Comparison of ENCODE assay signal across 2 cellular contexts in the genomic region with DNA sequence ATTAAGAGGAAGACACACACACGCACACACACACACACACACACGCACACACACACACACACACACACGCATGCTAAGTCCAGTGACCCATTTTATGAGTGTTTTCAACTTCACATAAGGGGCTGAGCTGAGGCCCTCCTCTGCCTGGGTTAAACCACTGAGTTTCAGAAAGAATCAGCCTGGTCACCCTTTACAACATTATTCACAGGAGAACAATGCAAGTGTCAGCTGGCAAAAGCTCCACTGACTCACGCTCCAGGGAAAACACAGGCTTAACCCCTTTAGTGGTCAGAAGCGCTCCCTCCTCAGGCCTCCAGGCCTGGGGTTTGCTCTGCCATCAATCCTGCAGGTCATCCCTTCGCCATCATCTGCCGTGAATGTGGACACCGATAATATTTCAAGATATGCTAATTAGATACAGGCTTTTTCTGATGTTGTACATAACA.
TF ChIP-seq lines count a peak whose summit lies in the region.

No MANE protein-coding gene starts in this region.

TF ChIP-seq in GM23338, 12 proteins besides CTCF, POLR2A, EP300 and RAD21:
- TF ChIP-seq EZH2 (IDR thresholded peaks at IDR 0.05; ENCODE audit: low read depth, unreplicated experiment) = no peak
- no peak for TF ChIP-seq POLR2AphosphoS5 (IDR thresholded peaks at IDR 0.05; ENCODE audit: low read depth)
- TF ChIP-seq ZNF114 (CRISPR knock-in tag; IDR thresholded peaks at IDR 0.05) = no peak
- no peak for TF ChIP-seq REST (IDR thresholded peaks at IDR 0.05; ENCODE audit: unreplicated experiment)
- TF ChIP-seq ZNF331 (CRISPR knock-in tag; IDR thresholded peaks at IDR 0.05; ENCODE audit: low read depth) = no peak
- TF ChIP-seq EZH2phosphoT487 (IDR thresholded peaks at IDR 0.05; ENCODE audit: unreplicated experiment) = no peak
- no peak for TF ChIP-seq JUNB (IDR thresholded peaks at IDR 0.05; ENCODE audit: unreplicated experiment)
- TF ChIP-seq NANOG (IDR thresholded peaks at IDR 0.05; ENCODE audit: borderline replicate concordance) = no peak
- no peak for TF ChIP-seq ETS1 (IDR thresholded peaks at IDR 0.05)
- TF ChIP-seq CREB1 (CRISPR knock-in tag; IDR thresholded peaks at IDR 0.05; ENCODE audit: low read depth) = no peak

TF ChIP-seq in GM12878, 131 proteins besides CTCF, POLR2A, EP300 and RAD21:
- no peak for TF ChIP-seq NKRF (conservative IDR thresholded peaks at IDR 0.05)
- TF ChIP-seq BMI1 (IDR thresholded peaks at IDR 0.05; ENCODE audit: borderline replicate concordance) = 0 out of 2 replicates have a peak, but pooled peaks have one; percentile 32
- TF ChIP-seq NR2F1 (conservative IDR thresholded peaks at IDR 0.05) = peak; percentile 72; the same call in 1 of the 2 replicates
- TF ChIP-seq, protein P1, sequence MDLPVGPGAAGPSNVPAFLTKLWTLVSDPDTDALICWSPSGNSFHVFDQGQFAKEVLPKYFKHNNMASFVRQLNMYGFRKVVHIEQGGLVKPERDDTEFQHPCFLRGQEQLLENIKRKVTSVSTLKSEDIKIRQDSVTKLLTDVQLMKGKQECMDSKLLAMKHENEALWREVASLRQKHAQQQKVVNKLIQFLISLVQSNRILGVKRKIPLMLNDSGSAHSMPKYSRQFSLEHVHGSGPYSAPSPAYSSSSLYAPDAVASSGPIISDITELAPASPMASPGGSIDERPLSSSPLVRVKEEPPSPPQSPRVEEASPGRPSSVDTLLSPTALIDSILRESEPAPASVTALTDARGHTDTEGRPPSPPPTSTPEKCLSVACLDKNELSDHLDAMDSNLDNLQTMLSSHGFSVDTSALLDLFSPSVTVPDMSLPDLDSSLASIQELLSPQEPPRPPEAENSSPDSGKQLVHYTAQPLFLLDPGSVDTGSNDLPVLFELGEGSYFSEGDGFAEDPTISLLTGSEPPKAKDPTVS (IDR thresholded peaks at IDR 0.05; ENCODE audit: low read depth, low read length) = no peak
- TF ChIP-seq BHLHE40 (IDR thresholded peaks at IDR 0.05; ENCODE audit: borderline replicate concordance in 1 of 2, low read depth in 2 of 2, low read length in 1 of 2) = peak; percentile 18 to 59; a peak in 2 of 4 replicates
- TF ChIP-seq MTA2 (IDR thresholded peaks at IDR 0.05; ENCODE audit: low read depth) = peak; percentile 75
- peak; percentile 20; the same call in 1 of the 2 replicates for TF ChIP-seq ATF7 (IDR thresholded peaks at IDR 0.05; ENCODE audit: low read depth)
- peak; percentile 59 to 63; a peak in 3 of 4 replicates for TF ChIP-seq IKZF2 (IDR thresholded peaks at IDR 0.05)
- peak; percentile 19; the same call in 1 of the 2 replicates for TF ChIP-seq BCL11A (IDR thresholded peaks at IDR 0.05; ENCODE audit: low read depth, low read length)
- 0 out of 2 replicates have a peak, but pooled peaks have one; percentile 59 for TF ChIP-seq NBN (IDR thresholded peaks at IDR 0.05)
- peak; percentile 35; the same call in 1 of the 2 replicates for TF ChIP-seq CHD2 (IDR thresholded peaks at IDR 0.05; ENCODE audit: borderline replicate concordance, low read depth, low read length)
- no peak for TF ChIP-seq BACH1 (IDR thresholded peaks at IDR 0.05; ENCODE audit: borderline replicate concordance)
- TF ChIP-seq, protein P2, sequence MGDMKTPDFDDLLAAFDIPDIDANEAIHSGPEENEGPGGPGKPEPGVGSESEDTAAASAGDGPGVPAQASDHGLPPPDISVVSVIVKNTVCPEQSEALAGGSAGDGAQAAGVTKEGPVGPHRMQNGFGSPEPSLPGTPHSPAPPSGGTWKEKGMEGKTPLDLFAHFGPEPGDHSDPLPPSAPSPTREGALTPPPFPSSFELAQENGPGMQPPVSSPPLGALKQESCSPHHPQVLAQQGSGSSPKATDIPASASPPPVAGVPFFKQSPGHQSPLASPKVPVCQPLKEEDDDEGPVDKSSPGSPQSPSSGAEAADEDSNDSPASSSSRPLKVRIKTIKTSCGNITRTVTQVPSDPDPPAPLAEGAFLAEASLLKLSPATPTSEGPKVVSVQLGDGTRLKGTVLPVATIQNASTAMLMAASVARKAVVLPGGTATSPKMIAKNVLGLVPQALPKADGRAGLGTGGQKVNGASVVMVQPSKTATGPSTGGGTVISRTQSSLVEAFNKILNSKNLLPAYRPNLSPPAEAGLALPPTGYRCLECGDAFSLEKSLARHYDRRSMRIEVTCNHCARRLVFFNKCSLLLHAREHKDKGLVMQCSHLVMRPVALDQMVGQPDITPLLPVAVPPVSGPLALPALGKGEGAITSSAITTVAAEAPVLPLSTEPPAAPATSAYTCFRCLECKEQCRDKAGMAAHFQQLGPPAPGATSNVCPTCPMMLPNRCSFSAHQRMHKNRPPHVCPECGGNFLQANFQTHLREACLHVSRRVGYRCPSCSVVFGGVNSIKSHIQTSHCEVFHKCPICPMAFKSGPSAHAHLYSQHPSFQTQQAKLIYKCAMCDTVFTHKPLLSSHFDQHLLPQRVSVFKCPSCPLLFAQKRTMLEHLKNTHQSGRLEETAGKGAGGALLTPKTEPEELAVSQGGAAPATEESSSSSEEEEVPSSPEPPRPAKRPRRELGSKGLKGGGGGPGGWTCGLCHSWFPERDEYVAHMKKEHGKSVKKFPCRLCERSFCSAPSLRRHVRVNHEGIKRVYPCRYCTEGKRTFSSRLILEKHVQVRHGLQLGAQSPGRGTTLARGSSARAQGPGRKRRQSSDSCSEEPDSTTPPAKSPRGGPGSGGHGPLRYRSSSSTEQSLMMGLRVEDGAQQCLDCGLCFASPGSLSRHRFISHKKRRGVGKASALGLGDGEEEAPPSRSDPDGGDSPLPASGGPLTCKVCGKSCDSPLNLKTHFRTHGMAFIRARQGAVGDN (IDR thresholded peaks at IDR 0.05) = peak; percentile 26; the same call in 1 of the 2 replicates
- TF ChIP-seq SP1 (IDR thresholded peaks at IDR 0.05; ENCODE audit: low read depth, low read length) = peak; percentile 21
- TF ChIP-seq, protein P3, sequence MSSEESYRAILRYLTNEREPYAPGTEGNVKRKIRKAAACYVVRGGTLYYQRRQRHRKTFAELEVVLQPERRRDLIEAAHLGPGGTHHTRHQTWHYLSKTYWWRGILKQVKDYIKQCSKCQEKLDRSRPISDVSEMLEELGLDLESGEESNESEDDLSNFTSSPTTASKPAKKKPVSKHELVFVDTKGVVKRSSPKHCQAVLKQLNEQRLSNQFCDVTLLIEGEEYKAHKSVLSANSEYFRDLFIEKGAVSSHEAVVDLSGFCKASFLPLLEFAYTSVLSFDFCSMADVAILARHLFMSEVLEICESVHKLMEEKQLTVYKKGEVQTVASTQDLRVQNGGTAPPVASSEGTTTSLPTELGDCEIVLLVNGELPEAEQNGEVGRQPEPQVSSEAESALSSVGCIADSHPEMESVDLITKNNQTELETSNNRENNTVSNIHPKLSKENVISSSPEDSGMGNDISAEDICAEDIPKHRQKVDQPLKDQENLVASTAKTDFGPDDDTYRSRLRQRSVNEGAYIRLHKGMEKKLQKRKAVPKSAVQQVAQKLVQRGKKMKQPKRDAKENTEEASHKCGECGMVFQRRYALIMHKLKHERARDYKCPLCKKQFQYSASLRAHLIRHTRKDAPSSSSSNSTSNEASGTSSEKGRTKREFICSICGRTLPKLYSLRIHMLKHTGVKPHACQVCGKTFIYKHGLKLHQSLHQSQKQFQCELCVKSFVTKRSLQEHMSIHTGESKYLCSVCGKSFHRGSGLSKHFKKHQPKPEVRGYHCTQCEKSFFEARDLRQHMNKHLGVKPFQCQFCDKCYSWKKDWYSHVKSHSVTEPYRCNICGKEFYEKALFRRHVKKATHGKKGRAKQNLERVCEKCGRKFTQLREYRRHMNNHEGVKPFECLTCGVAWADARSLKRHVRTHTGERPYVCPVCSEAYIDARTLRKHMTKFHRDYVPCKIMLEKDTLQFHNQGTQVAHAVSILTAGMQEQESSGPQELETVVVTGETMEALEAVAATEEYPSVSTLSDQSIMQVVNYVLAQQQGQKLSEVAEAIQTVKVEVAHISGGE (CRISPR knock-in tag; IDR thresholded peaks at IDR 0.05) = no peak
- peak; percentile 55 for TF ChIP-seq IKZF1 (conservative IDR thresholded peaks at IDR 0.05)
- TF ChIP-seq PAX5 (IDR thresholded peaks at IDR 0.05; ENCODE audit: borderline replicate concordance, low read depth, low read length) = 0 out of 2 replicates have a peak, but pooled peaks have one; percentile 24
